In genomic region chr13:35889560-35889959, GRCh38 we compare ENCODE assay signal across 20 cellular contexts.
"Had no signal": no experiment of that assay in that cellular context is flagged by ENCODE, and none has a peak within 500 bp of the region (broad histone marks: within the 10 kb centered on the region; RNA-seq: fewer than 3 reads in every experiment).

No MANE protein-coding gene starts in this region.

- H3K36me3 ChIP-seq: WERI-Rb-1 had no signal

- H3K4me2 ChIP-seq: PC-9 had no signal

- H3K27ac ChIP-seq: PC-9, WERI-Rb-1 had no signal

- ATAC-seq: activated CD4-positive, alpha-beta T cell treated with anti-CD3 and anti-CD28 coated beads for 36 hours; activated T-helper 17 cell treated with anti-CD3 and anti-CD28 coated beads, Interleukin-2, amount 50 U/mL, for 72 hours had no signal

- DNase-seq: activated CD4-positive, alpha-beta memory T cell treated with anti-CD3 and anti-CD28 coated beads, Interleukin-2, amount 10 ng/mL, durations not matched to agents 7 days and 5 days; activated CD4-positive, alpha-beta T cell treated with anti-CD3 and anti-CD28 coated beads for 36 hours; activated CD4-positive, alpha-beta T cell treated with anti-CD3 and anti-CD28 coated beads, Interleukin-2, amount 50 U/mL, for 1 hour; activated gamma-delta T cell; activated naive CD4-positive, alpha-beta T cell treated with anti-CD3 and anti-CD28 coated beads for 36 hours; activated T-cell treated with anti-CD3 and anti-CD28 coated beads for 4 hours; activated T-cell treated with anti-CD3 and anti-CD28 coated beads, Interleukin-2, amount 50 U/mL, for 48 hours; amygdala; IMR-90; KBM-7; MV-4-11; NCI-H1417 treated with DMSO at 0.1 percent for 48 hours; NCI-H1694 treated with DMSO at 0.1 percent for 48 hours; NCI-H2029 treated with DMSO at 0.1 percent for 48 hours; NCI-H510A treated with DMSO at 0.1 percent for 48 hours; PC-9; SIG-M5; T-helper 1 cell; WERI-Rb-1 had no signal

- H3K4me3 ChIP-seq: PC-9 had no signal

- H2AFZ ChIP-seq: PC-9 had no signal
